8 cellular contexts compared by ENCODE assay signal in the genomic region with DNA sequence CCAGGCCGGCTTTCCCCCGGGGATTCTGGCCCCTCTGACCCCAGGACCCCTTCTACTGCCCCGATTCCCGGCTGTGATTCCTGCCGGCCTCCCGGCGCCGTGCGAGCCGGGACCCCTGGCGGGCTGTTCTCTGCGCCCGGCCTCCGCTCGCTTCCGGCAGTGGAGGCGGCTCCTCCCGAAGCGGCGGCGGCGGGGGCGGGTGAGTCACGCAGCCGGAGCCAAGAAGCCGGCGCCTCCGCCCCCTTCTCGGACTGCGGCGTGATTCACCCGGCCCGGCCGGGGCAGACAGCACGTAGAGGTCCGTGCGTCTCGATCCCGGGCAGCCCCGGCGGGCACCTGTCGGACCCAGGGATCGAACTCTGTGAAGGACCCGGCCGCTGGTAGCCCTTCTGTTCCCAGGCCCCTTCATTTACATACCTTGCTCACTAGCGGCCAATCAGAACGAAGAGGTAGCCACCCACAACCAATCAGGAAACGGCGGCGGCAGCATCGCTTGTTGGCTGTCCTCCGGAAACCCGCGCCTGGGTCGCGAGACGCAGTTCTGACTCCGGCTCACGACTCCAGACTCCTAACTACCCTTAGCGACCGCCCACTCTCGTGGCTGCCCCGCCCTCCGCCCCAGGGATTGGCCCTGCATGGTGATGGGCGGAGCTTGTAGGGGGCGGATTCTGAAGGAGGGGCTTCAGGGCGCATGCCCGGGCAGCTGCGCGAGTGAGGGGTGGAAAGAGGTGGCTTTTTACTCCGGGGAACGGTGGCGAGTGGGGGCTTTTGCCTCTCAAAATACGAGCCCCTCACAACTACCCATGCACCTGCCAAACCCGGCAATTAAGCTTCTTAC. TPM values are rescaled to one million over a fixed set of nuclear protein-coding genes. Genes with fewer than 3 reads are reported as not detected.
A peak's percentile ranks its signal among the peaks of the same experiment; 100 is the strongest.
DNase-seq lines count a peak whose midpoint lies in the region; ATAC-seq and TF ChIP-seq lines count a peak whose summit lies in the region.

A gene with protein sequence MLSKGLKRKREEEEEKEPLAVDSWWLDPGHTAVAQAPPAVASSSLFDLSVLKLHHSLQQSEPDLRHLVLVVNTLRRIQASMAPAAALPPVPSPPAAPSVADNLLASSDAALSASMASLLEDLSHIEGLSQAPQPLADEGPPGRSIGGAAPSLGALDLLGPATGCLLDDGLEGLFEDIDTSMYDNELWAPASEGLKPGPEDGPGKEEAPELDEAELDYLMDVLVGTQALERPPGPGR (minus strand): TSS at position 543 of the 838 bp plus-strand sequence. CDS start 2,446 bp downstream, outside the sequence.

- H3K27ac Mint-ChIP-seq in activated T-helper 2 cell treated with anti-CD3 and anti-CD28 coated beads, Interferon-gamma antibody, Interleukin-2, Interleukin-4, amounts not matched to agents 10 μg/mL and 5 μg/mL and 100 μg/mL, durations not matched to agents 14 hours and 24 hours and 36 hours: peak within 1 kb of the TSS; percentile 96
- H3K27ac Mint-ChIP-seq in natural killer cell: peak within 1 kb of the TSS; percentile 91 to 94

- no peaks in the 10 kb centered on the region for H3K9me3 ChIP-seq in fibroblast of lung (ENCODE audit: control insufficient read depth, insufficient read depth, low read depth, low read length)

- peaks cover 18% of the 10 kb centered on the region for H3K4me1 Mint-ChIP-seq in activated T-helper 2 cell treated with anti-CD3 and anti-CD28 coated beads, Interferon-gamma antibody, Interleukin-2, Interleukin-4, amounts not matched to agents 10 μg/mL and 5 μg/mL and 100 μg/mL, durations not matched to agents 14 hours and 24 hours and 36 hours (ENCODE audit: low read depth)
- H3K4me1 Mint-ChIP-seq in natural killer cell: peaks cover 21 to 31% of the 10 kb centered on the region in 2 donors

- peaks cover 31% of the 10 kb centered on the region for H3K79me2 ChIP-seq in fibroblast of lung (ENCODE audit: control insufficient read depth, insufficient read depth, low read length)

- CTCF ChIA-PET in RWPE1 (lab: Yijun Ruan, JAX): interaction anchor here (0.6 to 0.9 kb wide), 3 partner anchors 18 to 121 kb away, joined by 3 to 5 read pairs (median 3); no protein-coding TSS in a partner anchor

- H3K4me3 Mint-ChIP-seq in activated T-helper 2 cell treated with anti-CD3 and anti-CD28 coated beads, Interferon-gamma antibody, Interleukin-2, Interleukin-4, amounts not matched to agents 10 μg/mL and 5 μg/mL and 100 μg/mL, durations not matched to agents 14 hours and 24 hours and 36 hours (ENCODE audit: low read depth): peak within 1 kb of the TSS; percentile 97
- H3K4me3 Mint-ChIP-seq in natural killer cell: peak within 1 kb of the TSS; percentile 94

- H3K4me3 ChIP-seq in LNCaP clone FGC (ENCODE audit: low read depth, low read length) (peak within 1 kb of the TSS; percentile 84), fibroblast of lung (replicated peaks in 1 of 4; ENCODE audit: control extremely low read depth in 1 of 4, insufficient read depth in 1 of 4, low read depth in 3 of 4, low read length in 4 of 4) (peak within 1 kb of the TSS; percentile 80 to 99 (median 94))

- H3K9ac ChIP-seq in fibroblast of lung (ENCODE audit: insufficient read depth, low read length): peak within 1 kb of the TSS; percentile 93

- H4K20me1 ChIP-seq in fibroblast of lung (ENCODE audit: control insufficient read depth, extremely low read depth, insufficient read depth, low read length): no peaks in the 10 kb centered on the region

- peak within 1 kb of the TSS; percentile 97 for H3K4me2 ChIP-seq in fibroblast of lung (ENCODE audit: extremely low read depth, insufficient read depth, low read length)

- intact Hi-C loops in activated T-helper 2 cell treated with anti-CD3 and anti-CD28 coated beads, Interferon-gamma antibody, Interleukin-2, Interleukin-4, amounts not matched to agents 10 μg/mL and 5 μg/mL and 100 μg/mL, durations not matched to agents 14 hours and 24 hours and 36 hours (cut with micrococcal nuclease): loop anchor here (1.0 kb wide), 2 partner anchors 18 to 140 kb away; partner anchors contain the start of gene AKT2
- intact Hi-C loops in natural killer cell (cut with micrococcal nuclease): loop anchor here (1.0 kb wide), 3 partner anchors 19 to 41 kb away; partner anchors contain the start of gene SERTAD3

- peak; percentile 88 to 98 (median 88) for ATAC-seq in natural killer cell

- H3K27ac ChIP-seq in RWPE1 (peak within 1 kb of the TSS; percentile 99), fibroblast of lung (ENCODE audit: insufficient read depth, low read length) (peak within 1 kb of the TSS; percentile 97)

- H3K9me3 Mint-ChIP-seq in activated T-helper 2 cell treated with anti-CD3 and anti-CD28 coated beads, Interferon-gamma antibody, Interleukin-2, Interleukin-4, amounts not matched to agents 10 μg/mL and 5 μg/mL and 100 μg/mL, durations not matched to agents 14 hours and 24 hours and 36 hours: no peaks in the 10 kb centered on the region
- no peaks in the 10 kb centered on the region for H3K9me3 Mint-ChIP-seq in natural killer cell

- no peaks in the 10 kb centered on the region for H3K27me3 Mint-ChIP-seq in activated T-helper 2 cell treated with anti-CD3 and anti-CD28 coated beads, Interferon-gamma antibody, Interleukin-2, Interleukin-4, amounts not matched to agents 10 μg/mL and 5 μg/mL and 100 μg/mL, durations not matched to agents 14 hours and 24 hours and 36 hours (ENCODE audit: low read depth)
- no peaks in the 10 kb centered on the region for H3K27me3 Mint-ChIP-seq in natural killer cell (ENCODE audit: low read depth in 2 of 2)

- peak; percentile 54 for TF ChIP-seq CTCF in LNCaP clone FGC (IDR thresholded peaks at IDR 0.05; ENCODE audit: control insufficient read depth, extremely low read depth, insufficient read depth)
- TF ChIP-seq CTCF in RWPE1 (conservative IDR thresholded peaks at IDR 0.05; ENCODE audit: low read depth): peak; percentile 51
- TF ChIP-seq CTCF in fibroblast of lung (conservative IDR thresholded peaks at IDR 0.05 in 1 of 2, IDR thresholded peaks at IDR 0.05 in 1 of 2; ENCODE audit: low read depth in 1 of 2, low read length in 2 of 2): peak; percentile 51 to 66
- TF ChIP-seq CTCF in natural killer cell (IDR thresholded peaks at IDR 0.05): peak; percentile 73

- H3K4me1 ChIP-seq in fibroblast of lung (ENCODE audit: control insufficient read depth, extremely low read depth, insufficient read depth, low read length): peaks cover 6% of the 10 kb centered on the region

- peak within 1 kb of the TSS; percentile 56 for H2AFZ ChIP-seq in fibroblast of lung (ENCODE audit: low read length)

- DNase-seq in ELF-1 (ENCODE audit: low read depth, low spot score): peak; percentile 100
- DNase-seq in GOT3 (lab: John Stamatoyannopoulos, UW): peak; percentile 97
- DNase-seq in LNCaP clone FGC (ENCODE audit: low read depth): peak; percentile 96
- peak; percentile 97 for DNase-seq in RWPE1 (ENCODE audit: low spot score)
- DNase-seq in activated T-helper 2 cell treated with anti-CD3 and anti-CD28 coated beads, Interferon-gamma antibody, Interleukin-2, Interleukin-4, amounts not matched to agents 10 μg/mL and 5 μg/mL and 100 μg/mL, durations not matched to agents 14 hours and 24 hours and 36 hours (ENCODE audit: low spot score): peak; percentile 100
- peak; percentile 98 to 99 for DNase-seq in fibroblast of lung (ENCODE audit: low read depth in 2 of 2)
- peak; percentile 100 for DNase-seq in natural killer cell
- DNase-seq in stimulated activated naive CD4-positive, alpha-beta T cell treated with Interleukin-2 at 50 U/mL for 16 hours (lab: John Stamatoyannopoulos, UW): peak; percentile 100

- peaks cover 9% of the 10 kb centered on the region for H3K36me3 ChIP-seq in fibroblast of lung (ENCODE audit: control insufficient read depth, insufficient read depth, low read length)

- H3K36me3 Mint-ChIP-seq in activated T-helper 2 cell treated with anti-CD3 and anti-CD28 coated beads, Interferon-gamma antibody, Interleukin-2, Interleukin-4, amounts not matched to agents 10 μg/mL and 5 μg/mL and 100 μg/mL, durations not matched to agents 14 hours and 24 hours and 36 hours (ENCODE audit: low read depth): peaks cover 16% of the 10 kb centered on the region
- no peaks in the 10 kb centered on the region for H3K36me3 Mint-ChIP-seq in natural killer cell

- no peaks in the 10 kb centered on the region for H3K27me3 ChIP-seq in fibroblast of lung (ENCODE audit: control insufficient read depth, insufficient read depth, low read length)

- POLR2A ChIA-PET in RWPE1 (lab: Yijun Ruan, JAX; ENCODE audit: low non-redundant PET): interaction anchor here (0.7 to 1.4 kb wide), 4 partner anchors 10 to 1464 kb away, joined by 3 to 13 read pairs (median 4); no protein-coding TSS in a partner anchor

RNA-seq across cellular contexts. Expression of the gene that starts here (rescaled TPM):
- 17.5 and 18.1 TPM in 2 replicates for total RNA-seq in activated T-helper 2 cell treated with anti-CD3 and anti-CD28 coated beads, Interferon-gamma antibody, Interleukin-2, Interleukin-4, amounts not matched to agents 10 μg/mL and 5 μg/mL and 100 μg/mL, durations not matched to agents 14 hours and 24 hours and 36 hours
- 19.2 and 27.2 TPM in 2 replicates for total RNA-seq in fibroblast of lung
- polyA plus RNA-seq in fibroblast of lung: 7.2 and 12.7 TPM in 2 replicates
- 10.2 and 18.3 TPM in 2 replicates for polyA plus RNA-seq in fibroblast of lung (2012)
- 3.7 and 7.2 TPM in 2 replicates for polyA minus RNA-seq in fibroblast of lung (ENCODE audit: low replicate concordance)
- total RNA-seq in natural killer cell: 10 to 100 TPM; 31.2 to 53.5 (median 38.7) TPM

Comparison
In these comparisons a context has a peak if more than half of its experiments do, and no peak if none do; other contexts are left out.
1. Peak in every context shown above with its lines: DNase-seq, ATAC-seq, H3K4me3 ChIP-seq and H3K27ac ChIP-seq.